ENCODE assay signal across 12 cellular contexts in genomic region chr1:86394416-86394815, GRCh38. TPM values are rescaled to one million over a fixed set of nuclear protein-coding genes. Genes with fewer than 3 reads are reported as not detected.
DNase-seq lines count a peak whose midpoint lies in the region; ATAC-seq lines count a peak whose summit lies in the region.
"Had no signal": no experiment of that assay in that cellular context is flagged by ENCODE, and none has a peak within 500 bp of the region (broad histone marks: within the 10 kb centered on the region; RNA-seq: fewer than 3 reads in every experiment).

No MANE protein-coding gene starts in this region.

- H3K4me3 Mint-ChIP-seq in activated CD4-positive, alpha-beta T cell treated with anti-CD3 and anti-CD28 coated beads for 36 hours = peak overlapping the region; percentile 89
- H3K4me3 Mint-ChIP-seq in activated CD4-positive, alpha-beta memory T cell treated with anti-CD3 and anti-CD28 coated beads, Interleukin-2, amount 10 ng/mL, durations not matched to agents 7 days and 5 days = peak overlapping the region; percentile 56

- H3K27ac Mint-ChIP-seq in activated CD4-positive, alpha-beta T cell treated with anti-CD3 and anti-CD28 coated beads for 36 hours = peak overlapping the region; percentile 55
- H3K27ac Mint-ChIP-seq in activated CD4-positive, alpha-beta memory T cell treated with anti-CD3 and anti-CD28 coated beads, Interleukin-2, amount 10 ng/mL, durations not matched to agents 7 days and 5 days = no peak overlapping the region

- no peak overlapping the region for H3K4me3 ChIP-seq in effector memory CD4-positive, alpha-beta T cell (ENCODE audit: insufficient read depth, low read depth, low read length, poor library complexity, severe bottlenecking)

- peaks cover 11% of the 10 kb centered on the region for H3K36me3 Mint-ChIP-seq in activated CD4-positive, alpha-beta T cell treated with anti-CD3 and anti-CD28 coated beads for 36 hours (ENCODE audit: low read depth)
- H3K36me3 Mint-ChIP-seq in activated CD4-positive, alpha-beta memory T cell treated with anti-CD3 and anti-CD28 coated beads, Interleukin-2, amount 10 ng/mL, durations not matched to agents 7 days and 5 days (ENCODE audit: low read depth) = peaks cover 38% of the 10 kb centered on the region

- ATAC-seq in activated CD4-positive, alpha-beta T cell treated with anti-CD3 and anti-CD28 coated beads for 36 hours = no peak
- no peak for ATAC-seq in HG03139 (IDR thresholded peaks at IDR 0.05; ENCODE audit: unreplicated experiment)

- POLR2A ChIA-PET in activated CD4-positive, alpha-beta T cell treated with anti-CD3 and anti-CD28 coated beads for 36 hours (lab: Charles Lee) = no interaction called here
- POLR2A ChIA-PET in activated CD4-positive, alpha-beta memory T cell treated with anti-CD3 and anti-CD28 coated beads, Interleukin-2, amount 10 ng/mL, durations not matched to agents 7 days and 5 days (lab: Charles Lee) = interaction anchor here (1.9 to 4.2 kb wide), 2 partner anchors 10 to 310 kb away, joined by 6 to 41 read pairs; partner anchors contain the start of gene SH3GLB1

- intact Hi-C loops in activated CD4-positive, alpha-beta T cell treated with anti-CD3 and anti-CD28 coated beads for 36 hours (cut with DNase I, micrococcal nuclease) = no loop called here

- H3K27ac ChIP-seq in effector memory CD4-positive, alpha-beta T cell (ENCODE audit: insufficient read depth, low read length, poor library complexity, severe bottlenecking) = no peak overlapping the region
- H3K27ac ChIP-seq: HL-60 had no signal

- no peaks in the 10 kb centered on the region for H3K36me3 ChIP-seq in effector memory CD4-positive, alpha-beta T cell (ENCODE audit: control insufficient read depth, insufficient read depth, low read length)
- H3K36me3 ChIP-seq: cardiac muscle cell, spleen had no signal

- H3K4me1 ChIP-seq in effector memory CD4-positive, alpha-beta T cell (ENCODE audit: control insufficient read depth, insufficient read depth, low read length, poor library complexity, severe bottlenecking) = peaks cover 27% of the 10 kb centered on the region

- H3K9me3 Mint-ChIP-seq in activated CD4-positive, alpha-beta T cell treated with anti-CD3 and anti-CD28 coated beads for 36 hours (ENCODE audit: low read depth) = no peaks in the 10 kb centered on the region
- peaks cover 3% of the 10 kb centered on the region for H3K9me3 Mint-ChIP-seq in activated CD4-positive, alpha-beta memory T cell treated with anti-CD3 and anti-CD28 coated beads, Interleukin-2, amount 10 ng/mL, durations not matched to agents 7 days and 5 days

- no peaks in the 10 kb centered on the region for H3K27me3 Mint-ChIP-seq in activated CD4-positive, alpha-beta T cell treated with anti-CD3 and anti-CD28 coated beads for 36 hours
- H3K27me3 Mint-ChIP-seq in activated CD4-positive, alpha-beta memory T cell treated with anti-CD3 and anti-CD28 coated beads, Interleukin-2, amount 10 ng/mL, durations not matched to agents 7 days and 5 days = no peaks in the 10 kb centered on the region

- CTCF ChIA-PET in activated CD4-positive, alpha-beta T cell treated with anti-CD3 and anti-CD28 coated beads for 36 hours (lab: Charles Lee) = interaction anchor here (0.6 to 2.2 kb wide), 6 partner anchors 21 to 310 kb away, joined by 3 to 9 read pairs (median 3); partner anchors contain the start of gene SH3GLB1
- CTCF ChIA-PET in activated CD4-positive, alpha-beta memory T cell treated with anti-CD3 and anti-CD28 coated beads, Interleukin-2, amount 10 ng/mL, durations not matched to agents 7 days and 5 days (lab: Charles Lee) = interaction anchor here (0.7 to 1.2 kb wide), 3 partner anchors 15 to 310 kb away, joined by 3 to 5 read pairs (median 4); partner anchors contain the start of gene SH3GLB1

- H3K4me1 Mint-ChIP-seq in activated CD4-positive, alpha-beta T cell treated with anti-CD3 and anti-CD28 coated beads for 36 hours = peaks cover 55% of the 10 kb centered on the region
- peaks cover 67% of the 10 kb centered on the region for H3K4me1 Mint-ChIP-seq in activated CD4-positive, alpha-beta memory T cell treated with anti-CD3 and anti-CD28 coated beads, Interleukin-2, amount 10 ng/mL, durations not matched to agents 7 days and 5 days

- no peaks in the 10 kb centered on the region for H3K27me3 ChIP-seq in effector memory CD4-positive, alpha-beta T cell (replicated peaks; ENCODE audit: control insufficient read depth, insufficient read depth, low read length, poor library complexity, severe bottlenecking)
- H3K27me3 ChIP-seq: cardiac muscle cell, spleen had no signal

- no peaks in the 10 kb centered on the region for H3K9me3 ChIP-seq in effector memory CD4-positive, alpha-beta T cell (ENCODE audit: control insufficient read depth, low read length)
- H3K9me3 ChIP-seq: spleen had no signal

- no peak for DNase-seq in activated CD4-positive, alpha-beta T cell treated with anti-CD3 and anti-CD28 coated beads for 36 hours
- no peak for DNase-seq in activated CD4-positive, alpha-beta T cell treated with anti-CD3 and anti-CD28 coated beads for 4 hours
- no peak for DNase-seq in activated CD4-positive, alpha-beta memory T cell treated with anti-CD3 and anti-CD28 coated beads, Interleukin-2, amount 10 ng/mL, durations not matched to agents 7 days and 5 days
- DNase-seq in fibroblast of gingiva (ENCODE audit: low read depth) (peak; percentile 27), renal cortical epithelial cell (ENCODE audit: low read depth) (peak; percentile 43), GOT3 (lab: John Stamatoyannopoulos, UW) (no peak)
- DNase-seq in effector memory CD4-positive, alpha-beta T cell = no peak
- DNase-seq: spleen, T1000 had no signal

RNA-seq across cellular contexts. Expression of gene ODF2L, which starts 1.7 kb away (rescaled TPM):
- total RNA-seq in activated CD4-positive, alpha-beta T cell treated with anti-CD3 and anti-CD28 coated beads for 36 hours = 10 to 100 TPM; 18.8 to 27.3 TPM
- 10 to 100 TPM; 63.1 to 71.3 TPM for total RNA-seq in activated CD4-positive, alpha-beta memory T cell treated with anti-CD3 and anti-CD28 coated beads, Interleukin-2, amount 10 ng/mL, durations not matched to agents 7 days and 5 days
- 24.7 and 49.0 TPM in 2 replicates for total RNA-seq in renal cortical epithelial cell

RNA-seq across cellular contexts. Expression of gene CLCA2, which starts 29.6 kb away (rescaled TPM):
- total RNA-seq in activated CD4-positive, alpha-beta T cell treated with anti-CD3 and anti-CD28 coated beads for 36 hours = not detected
- total RNA-seq in activated CD4-positive, alpha-beta memory T cell treated with anti-CD3 and anti-CD28 coated beads, Interleukin-2, amount 10 ng/mL, durations not matched to agents 7 days and 5 days = not detected
- total RNA-seq in renal cortical epithelial cell = 0.17 and 0.85 TPM in 2 replicates
- total RNA-seq: cardiac muscle cell, spleen had no signal

Comparison
In these comparisons a context has a peak if more than half of its experiments do, and no peak if none do; other contexts are left out.
1. DNase-seq: peak in fibroblast of gingiva (single experiment) and renal cortical epithelial cell (single experiment); none in activated CD4-positive, alpha-beta T cell treated with anti-CD3 and anti-CD28 coated beads for 36 hours (single experiment), activated CD4-positive, alpha-beta T cell treated with anti-CD3 and anti-CD28 coated beads for 4 hours (0 of 2), activated CD4-positive, alpha-beta memory T cell treated with anti-CD3 and anti-CD28 coated beads, Interleukin-2, amount 10 ng/mL, durations not matched to agents 7 days and 5 days (single experiment), GOT3 (single experiment) and effector memory CD4-positive, alpha-beta T cell (0 of 3).